Comparison of ENCODE assay signal across 1 cellular context in genomic region chr17:78230252-78230962, GRCh38.
TF ChIP-seq lines count a peak whose summit lies in the region.

No MANE protein-coding gene starts in this region.

TF ChIP-seq in WTC11, 78 proteins besides CTCF, POLR2A, EP300 and RAD21 (continued from another document):
- TF ChIP-seq RORB (CRISPR knock-in tag; IDR thresholded peaks at IDR 0.05) (no peak), ETV6 (CRISPR knock-in tag; IDR thresholded peaks at IDR 0.05) (no peak), ATF1 (CRISPR knock-in tag; IDR thresholded peaks at IDR 0.05) (no peak), SOX15 (CRISPR knock-in tag; IDR thresholded peaks at IDR 0.05) (no peak), ZNF232 (CRISPR knock-in tag; IDR thresholded peaks at IDR 0.05) (no peak), PREB (CRISPR knock-in tag; IDR thresholded peaks at IDR 0.05; ENCODE audit: borderline replicate concordance) (no peak), OVOL2 (CRISPR knock-in tag; IDR thresholded peaks at IDR 0.05; ENCODE audit: borderline replicate concordance) (no peak)
TF ChIP-seq in WTC11: peak in this region for 0.
